1 cellular context compared by ENCODE assay signal in the genomic region with DNA sequence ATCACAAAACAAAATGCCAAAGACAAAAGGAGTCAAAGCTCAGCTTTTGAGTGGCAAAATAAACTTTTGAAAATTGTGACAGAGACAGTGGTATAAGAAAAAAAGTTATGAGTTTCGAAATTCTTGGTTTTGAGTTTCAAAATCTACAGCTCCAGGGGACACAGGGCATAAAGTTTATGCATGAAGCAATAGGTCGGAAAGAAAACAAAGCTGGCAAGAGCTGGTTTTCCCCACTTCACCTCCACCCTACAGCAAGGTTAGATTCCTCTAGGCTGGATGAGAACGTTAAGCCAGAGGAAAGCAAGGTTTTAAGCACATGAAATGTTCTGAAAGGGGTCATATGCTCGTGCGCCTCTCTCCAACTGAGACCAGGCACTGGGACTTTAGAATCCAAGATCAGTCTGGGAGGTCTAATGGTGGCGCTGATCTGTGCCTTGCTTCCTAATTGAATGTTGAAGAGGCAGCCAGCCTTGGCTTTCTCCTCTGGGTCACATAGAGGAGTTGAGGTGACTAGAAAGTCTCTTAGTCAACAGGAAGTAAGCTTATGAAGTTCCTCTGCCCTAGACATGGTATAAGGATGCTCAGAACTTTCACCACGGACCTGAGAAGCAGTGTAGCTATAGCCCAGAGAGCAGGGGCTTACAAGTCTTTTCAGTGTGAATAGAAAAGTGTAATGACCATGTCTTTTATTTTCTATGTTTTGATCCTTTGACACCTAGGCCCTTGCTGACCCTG.
TF ChIP-seq lines count a peak whose summit lies in the region.

No MANE protein-coding gene starts in this region.

TF ChIP-seq in SK-N-SH treated with all-trans-retinoic acid at 6 μM for 48 hours, 23 proteins besides CTCF, POLR2A, EP300 and RAD21 (continued from another document):
- TF ChIP-seq, protein P1, sequence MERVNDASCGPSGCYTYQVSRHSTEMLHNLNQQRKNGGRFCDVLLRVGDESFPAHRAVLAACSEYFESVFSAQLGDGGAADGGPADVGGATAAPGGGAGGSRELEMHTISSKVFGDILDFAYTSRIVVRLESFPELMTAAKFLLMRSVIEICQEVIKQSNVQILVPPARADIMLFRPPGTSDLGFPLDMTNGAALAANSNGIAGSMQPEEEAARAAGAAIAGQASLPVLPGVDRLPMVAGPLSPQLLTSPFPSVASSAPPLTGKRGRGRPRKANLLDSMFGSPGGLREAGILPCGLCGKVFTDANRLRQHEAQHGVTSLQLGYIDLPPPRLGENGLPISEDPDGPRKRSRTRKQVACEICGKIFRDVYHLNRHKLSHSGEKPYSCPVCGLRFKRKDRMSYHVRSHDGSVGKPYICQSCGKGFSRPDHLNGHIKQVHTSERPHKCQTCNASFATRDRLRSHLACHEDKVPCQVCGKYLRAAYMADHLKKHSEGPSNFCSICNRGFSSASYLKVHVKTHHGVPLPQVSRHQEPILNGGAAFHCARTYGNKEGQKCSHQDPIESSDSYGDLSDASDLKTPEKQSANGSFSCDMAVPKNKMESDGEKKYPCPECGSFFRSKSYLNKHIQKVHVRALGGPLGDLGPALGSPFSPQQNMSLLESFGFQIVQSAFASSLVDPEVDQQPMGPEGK (CRISPR knock-in tag; IDR thresholded peaks at IDR 0.05; ENCODE audit: borderline replicate concordance): no peak
- no peak for TF ChIP-seq ZC3H10 (CRISPR knock-in tag; IDR thresholded peaks at IDR 0.05)
- no peak for TF ChIP-seq ZNF70 (CRISPR knock-in tag; IDR thresholded peaks at IDR 0.05)
- no peak for TF ChIP-seq TSHZ2 (CRISPR knock-in tag; IDR thresholded peaks at IDR 0.05)
- no peak for TF ChIP-seq CSRNP3 (CRISPR knock-in tag; IDR thresholded peaks at IDR 0.05)
- TF ChIP-seq CSDC2 (CRISPR knock-in tag; IDR thresholded peaks at IDR 0.05): no peak
- no peak for TF ChIP-seq ARNTL (CRISPR knock-in tag; IDR thresholded peaks at IDR 0.05; ENCODE audit: borderline replicate concordance, low read depth)
- no peak for TF ChIP-seq ZNF565 (CRISPR knock-in tag; conservative IDR thresholded peaks at IDR 0.05; ENCODE audit: low read depth)
